11 cellular contexts compared by ENCODE assay signal in the genomic region with DNA sequence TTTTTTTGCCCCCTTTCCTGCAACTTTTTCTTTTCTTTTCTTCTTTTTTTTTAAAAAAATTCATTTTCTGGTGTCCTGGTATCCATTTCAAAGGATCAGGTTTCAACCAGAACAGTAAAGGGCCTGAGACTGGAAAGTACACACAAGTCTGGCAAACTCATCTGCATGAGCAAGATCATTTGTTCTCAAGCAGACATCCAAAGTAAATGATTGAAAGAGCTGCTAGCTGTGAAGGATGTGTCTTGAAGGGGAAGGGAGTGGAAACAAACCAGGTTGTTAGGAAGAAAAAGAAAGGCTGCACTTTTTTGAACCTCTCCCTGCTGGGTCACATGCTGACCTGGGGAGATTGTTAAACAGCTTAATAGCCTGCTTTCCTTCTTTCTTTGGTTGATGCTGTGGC. TPM values are rescaled to one million over a fixed set of nuclear protein-coding genes. Genes with fewer than 3 reads are reported as not detected.
DNase-seq lines count a peak whose midpoint lies in the region; ATAC-seq and TF ChIP-seq lines count a peak whose summit lies in the region.
"Had no signal": no experiment of that assay in that cellular context is flagged by ENCODE, and none has a peak within 500 bp of the region (broad histone marks: within the 10 kb centered on the region; RNA-seq: fewer than 3 reads in every experiment).

No MANE protein-coding gene starts in this region.

- H3K27ac ChIP-seq in VCaP: peak overlapping the region; percentile 61

- H3K36me3 Mint-ChIP-seq in osteocyte (ENCODE audit: unreplicated experiment) (peaks cover 21% of the 10 kb centered on the region), CD14-positive monocyte (no peaks in the 10 kb centered on the region)

- peak overlapping the region; percentile 85 for H3K27ac Mint-ChIP-seq in osteocyte (ENCODE audit: unreplicated experiment)
- H3K27ac Mint-ChIP-seq in CD14-positive monocyte: no peak overlapping the region
- H3K27ac Mint-ChIP-seq: activated CD4-positive, alpha-beta memory T cell treated with anti-CD3 and anti-CD28 coated beads, Interleukin-2, amount 10 ng/mL, durations not matched to agents 7 days and 5 days; CD4-positive, alpha-beta T cell had no signal

- H3K4me3 Mint-ChIP-seq in osteocyte (ENCODE audit: unreplicated experiment): peak overlapping the region; percentile 5
- peak overlapping the region in 1 of 2 donors; percentile 67 for H3K4me3 Mint-ChIP-seq in CD14-positive monocyte
- H3K4me3 Mint-ChIP-seq: activated CD4-positive, alpha-beta memory T cell treated with anti-CD3 and anti-CD28 coated beads, Interleukin-2, amount 10 ng/mL, durations not matched to agents 7 days and 5 days; CD4-positive, alpha-beta T cell had no signal

- H3K27me3 Mint-ChIP-seq in osteocyte (ENCODE audit: unreplicated experiment) (no peaks in the 10 kb centered on the region), CD14-positive monocyte (ENCODE audit: low read depth in 3 of 3) (peaks cover 75 to 83% (median 82%) of the 10 kb centered on the region in 3 donors)

- TF ChIP-seq CTCF in VCaP (conservative IDR thresholded peaks at IDR 0.05) (no peak), osteocyte (IDR thresholded peaks at IDR 0.05) (no peak), CD14-positive monocyte (IDR thresholded peaks at IDR 0.05) (no peak)

- ATAC-seq in HG02610 (IDR thresholded peaks at IDR 0.05; ENCODE audit: unreplicated experiment): no peak

- peaks cover 75% of the 10 kb centered on the region for H3K4me1 Mint-ChIP-seq in osteocyte (ENCODE audit: unreplicated experiment)
- peaks cover 7% of the 10 kb centered on the region for H3K4me1 Mint-ChIP-seq in CD14-positive monocyte

- H3K9me3 Mint-ChIP-seq in osteocyte (ENCODE audit: unreplicated experiment) (no peaks in the 10 kb centered on the region), CD14-positive monocyte (peaks cover 0 to 13% (median 5%) of the 10 kb centered on the region in 7 donors)
- H3K9me3 Mint-ChIP-seq: activated CD4-positive, alpha-beta memory T cell treated with anti-CD3 and anti-CD28 coated beads, Interleukin-2, amount 10 ng/mL, durations not matched to agents 7 days and 5 days; CD4-positive, alpha-beta T cell had no signal

- intact Hi-C loops in CD14-positive monocyte (cut with micrococcal nuclease): no loop called here

- DNase-seq in DMS53 treated with DMSO at 0.1 percent for 48 hours (lab: John Stamatoyannopoulos, UW; ENCODE audit: unreplicated experiment) (peak; percentile 86), glomerular visceral epithelial cell (ENCODE audit: extremely low spot score) (peak; percentile 84), osteocyte (ENCODE audit: extremely low spot score, unreplicated experiment) (no peak), UCSD-AML1 (lab: John Stamatoyannopoulos, UW; ENCODE audit: unreplicated experiment) (no peak), NCI-H2171 treated with DMSO at 0.1 percent for 48 hours (lab: John Stamatoyannopoulos, UW) (no peak), CD14-positive monocyte (ENCODE audit: low spot score) (no peak)
- DNase-seq: activated CD4-positive, alpha-beta memory T cell treated with anti-CD3 and anti-CD28 coated beads, Interleukin-2, amount 10 ng/mL, durations not matched to agents 7 days and 5 days; CD4-positive, alpha-beta T cell; cortex of kidney had no signal

RNA-seq across cellular contexts. Expression of a gene that starts 5.3 kb away (rescaled TPM):
- 126 and 128 TPM in 2 replicates for total RNA-seq in osteocyte
- not detected for polyA plus RNA-seq in CD14-positive monocyte

Comparison
In these comparisons a context has a peak if more than half of its experiments do, and no peak if none do; other contexts are left out.
1. DNase-seq: peak in DMS53 treated with DMSO at 0.1 percent for 48 hours (single experiment) and glomerular visceral epithelial cell (single experiment); none in osteocyte (single experiment), UCSD-AML1 (single experiment), NCI-H2171 treated with DMSO at 0.1 percent for 48 hours (single experiment) and CD14-positive monocyte (single experiment).